ENCODE assay signal across 8 cellular contexts in genomic region chr17:76681222-76682137, GRCh38. TPM values are rescaled to one million over a fixed set of nuclear protein-coding genes. Genes with fewer than 3 reads are reported as not detected.
DNase-seq lines count a peak whose midpoint lies in the region; ATAC-seq and TF ChIP-seq lines count a peak whose summit lies in the region.

No MANE protein-coding gene starts in this region.

- H3K79me2 ChIP-seq in mammary epithelial cell (ENCODE audit: insufficient read depth, low read length): no peaks in the 10 kb centered on the region

- no peaks in the 10 kb centered on the region for H3K36me3 ChIP-seq in mammary epithelial cell (ENCODE audit: insufficient read depth, low read length)

- no TSS peak for BruUV-seq in mammary epithelial cell (replicated peaks; lab: Mats Ljungman, UMichigan)

- H2AFZ ChIP-seq in mammary epithelial cell (ENCODE audit: low read depth, low read length): no peak overlapping the region

- no peaks in the 10 kb centered on the region for H3K9me3 ChIP-seq in mammary epithelial cell (replicated peaks; ENCODE audit: insufficient read depth, low read length)

- H3K27ac Mint-ChIP-seq in activated B cell treated with CpG ODN at 0.5 μM for 24 hours: no peak overlapping the region

- no peak overlapping the region for H3K4me3 ChIP-seq in mammary epithelial cell (replicated peaks in 1 of 3; ENCODE audit: insufficient read depth in 1 of 3, low read depth in 2 of 3, low read length in 3 of 3)

- no peaks in the 10 kb centered on the region for H3K4me1 ChIP-seq in mammary epithelial cell (ENCODE audit: insufficient read depth, low read length)

- H4K20me1 ChIP-seq in mammary epithelial cell (ENCODE audit: insufficient read depth, low read length): no peaks in the 10 kb centered on the region

- dilution Hi-C loops in mammary epithelial cell (cut with HindIII; ENCODE audit: low sequenced_read_pairs): loop anchor here (5.0 kb wide), 1 partner anchor 39 kb away; the partner anchor contains the start of gene ST6GALNAC1

- H3K27me3 ChIP-seq in mammary epithelial cell (ENCODE audit: insufficient read depth, low read length): no peaks in the 10 kb centered on the region

- ATAC-seq in activated B cell treated with CpG ODN at 0.5 μM for 24 hours (ENCODE audit: low read depth) (peak; percentile 69), left colon (peak; percentile 49), GM18870 (IDR thresholded peaks at IDR 0.05; ENCODE audit: unreplicated experiment) (no peak)

- no peak overlapping the region for H3K9ac ChIP-seq in mammary epithelial cell (ENCODE audit: insufficient read depth, low read length)

- no peaks in the 10 kb centered on the region for H3K27me3 Mint-ChIP-seq in activated B cell treated with CpG ODN at 0.5 μM for 24 hours

- H3K4me3 Mint-ChIP-seq in activated B cell treated with CpG ODN at 0.5 μM for 24 hours: no peak overlapping the region

- H3K4me1 Mint-ChIP-seq in activated B cell treated with CpG ODN at 0.5 μM for 24 hours: no peaks in the 10 kb centered on the region

- DNase-seq in DMS 273 (lab: John Stamatoyannopoulos, UW; ENCODE audit: unreplicated experiment): peak; percentile 84
- DNase-seq in DMS 273 treated with DMSO at 0.1 percent for 48 hours (lab: John Stamatoyannopoulos, UW): no peak
- peak; percentile 61 for DNase-seq in NCI-H2171 treated with DMSO at 0.1 percent for 48 hours (lab: John Stamatoyannopoulos, UW)
- DNase-seq in activated B cell treated with CpG ODN at 0.5 μM for 24 hours: peak; percentile 31
- DNase-seq in mammary epithelial cell: peak; percentile 48
- peak; percentile 82 to 84 for DNase-seq in left colon
- peak; percentile 62 for DNase-seq in stimulated activated CD4-positive, alpha-beta T cell treated with anti-CD3 and anti-CD28 coated beads, Interleukin-1b, Interleukin-23, amount 100 ng/mL, for 48 hours

- intact Hi-C loops in activated B cell treated with CpG ODN at 0.5 μM for 24 hours (cut with micrococcal nuclease) (no loop called here), mammary epithelial cell (cut with micrococcal nuclease) (loop anchor here (1.0 kb wide), 1 partner anchor 158 kb away; no protein-coding TSS in a partner anchor), left colon (cut with DNase I, micrococcal nuclease) (no loop called here)

- WGBS in mammary epithelial cell (ENCODE audit: low coverage, missing lambda C conversion rate): 64% methylated on average over 16 of the region's 16 CpGs

- TF ChIP-seq CTCF in activated B cell treated with CpG ODN at 0.5 μM for 24 hours (IDR thresholded peaks at IDR 0.05): no peak
- peak; percentile 73 to 89 for TF ChIP-seq CTCF in mammary epithelial cell (conservative IDR thresholded peaks at IDR 0.05 in 1 of 2, IDR thresholded peaks at IDR 0.05 in 1 of 2; ENCODE audit: extremely low read depth in 1 of 2, insufficient read depth in 1 of 2, low read depth in 1 of 2, low read length in 2 of 2)

- H3K27ac ChIP-seq in mammary epithelial cell (ENCODE audit: insufficient read depth, low read depth, low read length): no peak overlapping the region

- in situ Hi-C loops in mammary epithelial cell (cut with MboI; ENCODE audit: low sequenced_read_pairs in 2 of 2): no loop called here

- POLR2A ChIA-PET in activated B cell treated with CpG ODN at 0.5 μM for 24 hours (lab: Charles Lee): interaction anchor here (0.5 to 1.3 kb wide), 3 partner anchors 10 to 733 kb away, joined by 3 to 6 read pairs (median 4); no protein-coding TSS in a partner anchor

- CTCF ChIA-PET in activated B cell treated with CpG ODN at 0.5 μM for 24 hours (lab: Charles Lee): interaction anchor here (0.6 to 2.1 kb wide), 11 partner anchors 9 to 377 kb away, joined by 3 to 8 read pairs (median 3); no protein-coding TSS in a partner anchor
- CTCF ChIA-PET in mammary epithelial cell (lab: Charles Lee; ENCODE audit: low non-redundant PET): interaction anchor here (0.6 to 0.7 kb wide), 2 partner anchors 57 to 141 kb away, joined by 4 to 5 read pairs; no protein-coding TSS in a partner anchor

- H3K9me3 Mint-ChIP-seq in activated B cell treated with CpG ODN at 0.5 μM for 24 hours: no peaks in the 10 kb centered on the region

- H3K36me3 Mint-ChIP-seq in activated B cell treated with CpG ODN at 0.5 μM for 24 hours (ENCODE audit: low read depth): peaks cover 2% of the 10 kb centered on the region

- H3K4me2 ChIP-seq in mammary epithelial cell (ENCODE audit: insufficient read depth, low read depth, low read length): no peak overlapping the region

RNA-seq across cellular contexts. Expression of gene MXRA7, which starts 29.3 kb away (rescaled TPM):
- total RNA-seq in activated B cell treated with CpG ODN at 0.5 μM for 24 hours (13.5 and 13.8 TPM in 2 replicates), mammary epithelial cell (100 to 1,000 TPM; 116 to 183 TPM), left colon (10 to 100 TPM; 12.0 to 37.2 TPM)
- polyA plus RNA-seq in mammary epithelial cell: 59.5 TPM
- polyA minus RNA-seq in mammary epithelial cell: 144 TPM

RNA-seq across cellular contexts. Expression of gene ST6GALNAC1, which starts 37.9 kb away (rescaled TPM):
- total RNA-seq in activated B cell treated with CpG ODN at 0.5 μM for 24 hours (not detected in 2 replicates), mammary epithelial cell (not detected), left colon (100 to 1,000 TPM; 322 to 434 TPM)
- polyA plus RNA-seq in mammary epithelial cell: not detected
- polyA minus RNA-seq in mammary epithelial cell: not detected

RNA-seq across cellular contexts. Expression of gene JMJD6, which starts 44.9 kb away (rescaled TPM):
- total RNA-seq in activated B cell treated with CpG ODN at 0.5 μM for 24 hours (32.7 and 33.1 TPM in 2 replicates), mammary epithelial cell (10 to 100 TPM; 10.3 to 22.2 TPM), left colon (10 to 100 TPM; 27.2 to 31.3 TPM)
- 14.4 TPM for polyA plus RNA-seq in mammary epithelial cell
- polyA minus RNA-seq in mammary epithelial cell: 25.0 TPM

RNA-seq across cellular contexts. Expression of gene METTL23, which starts 45.2 kb away (rescaled TPM):
- total RNA-seq in activated B cell treated with CpG ODN at 0.5 μM for 24 hours (52.3 and 56.0 TPM in 2 replicates), mammary epithelial cell (10 to 100 TPM; 18.2 to 27.7 TPM), left colon (10 to 100 TPM; 23.4 to 25.0 TPM)
- polyA plus RNA-seq in mammary epithelial cell: 38.3 TPM
- polyA minus RNA-seq in mammary epithelial cell: 19.5 TPM

RNA-seq across cellular contexts. Expression of gene SRSF2, which starts 55.7 kb away (rescaled TPM):
- 335 and 367 TPM in 2 replicates for total RNA-seq in activated B cell treated with CpG ODN at 0.5 μM for 24 hours
- total RNA-seq in mammary epithelial cell: 100 to 1,000 TPM; 110 to 196 TPM
- polyA plus RNA-seq in mammary epithelial cell: 221 TPM
- 226 TPM for polyA minus RNA-seq in mammary epithelial cell
- total RNA-seq in left colon: 100 to 1,000 TPM; 138 to 156 TPM

Comparison
In these comparisons a context has a peak if more than half of its experiments do, and no peak if none do; other contexts are left out.
1. RNA of gene ST6GALNAC1, which starts 37.9 kb away (total RNA-seq): 322 to 434 TPM in left colon; not detected in activated B cell treated with CpG ODN at 0.5 μM for 24 hours and not detected in mammary epithelial cell; every median in the first group is over 100 times any median in the second.